35 cellular contexts compared by ENCODE assay signal in genomic region chr4:95705323-95705722, GRCh38.
"Had no signal": no experiment of that assay in that cellular context is flagged by ENCODE, and none has a peak within 500 bp of the region (broad histone marks: within the 10 kb centered on the region; RNA-seq: fewer than 3 reads in every experiment).

No MANE protein-coding gene starts in this region.

- H3K36me3 ChIP-seq: MG63 had no signal

- H3K4me3 ChIP-seq: MG63 had no signal

- H3K4me2 ChIP-seq: KMS-11 had no signal

- DNase-seq: Karpas-422, Kasumi-1, KBM-7, KG1, MG63, MM.1S, MV-4-11, NCI-H1048, NCI-H1092, NCI-H1092 treated with DMSO at 0.1 percent for 48 hours, NCI-H1105, NCI-H1105 treated with DMSO at 0.1 percent for 48 hours, NCI-H1417, NCI-H1417 treated with DMSO at 0.1 percent for 48 hours, NCI-H1436, NCI-H1436 treated with DMSO at 0.1 percent for 48 hours, NCI-H146, NCI-H1694, NCI-H1694 treated with DMSO at 0.1 percent for 48 hours, NCI-H187, NCI-H187 treated with DMSO at 0.1 percent for 48 hours, NCI-H1930, NCI-H2029, NCI-H2029 treated with DMSO at 0.1 percent for 48 hours, NCI-H2081, NCI-H2081 treated with DMSO at 0.1 percent for 48 hours, NCI-H2107, NCI-H2171, NCI-H2171 treated with DMSO at 0.1 percent for 48 hours, NCI-H2227 treated with DMSO at 0.1 percent for 48 hours, NCI-H226, NCI-H345, NCI-H446, NCI-H446 treated with DMSO at 0.1 percent for 48 hours had no signal

- H3K27me3 ChIP-seq: MG63 had no signal

- H3K9me3 ChIP-seq: MG63 had no signal

- H3K27ac ChIP-seq: KMS-11 had no signal

- H3K9ac ChIP-seq: KMS-11 had no signal
